1 cellular context compared by ENCODE assay signal in the genomic region with DNA sequence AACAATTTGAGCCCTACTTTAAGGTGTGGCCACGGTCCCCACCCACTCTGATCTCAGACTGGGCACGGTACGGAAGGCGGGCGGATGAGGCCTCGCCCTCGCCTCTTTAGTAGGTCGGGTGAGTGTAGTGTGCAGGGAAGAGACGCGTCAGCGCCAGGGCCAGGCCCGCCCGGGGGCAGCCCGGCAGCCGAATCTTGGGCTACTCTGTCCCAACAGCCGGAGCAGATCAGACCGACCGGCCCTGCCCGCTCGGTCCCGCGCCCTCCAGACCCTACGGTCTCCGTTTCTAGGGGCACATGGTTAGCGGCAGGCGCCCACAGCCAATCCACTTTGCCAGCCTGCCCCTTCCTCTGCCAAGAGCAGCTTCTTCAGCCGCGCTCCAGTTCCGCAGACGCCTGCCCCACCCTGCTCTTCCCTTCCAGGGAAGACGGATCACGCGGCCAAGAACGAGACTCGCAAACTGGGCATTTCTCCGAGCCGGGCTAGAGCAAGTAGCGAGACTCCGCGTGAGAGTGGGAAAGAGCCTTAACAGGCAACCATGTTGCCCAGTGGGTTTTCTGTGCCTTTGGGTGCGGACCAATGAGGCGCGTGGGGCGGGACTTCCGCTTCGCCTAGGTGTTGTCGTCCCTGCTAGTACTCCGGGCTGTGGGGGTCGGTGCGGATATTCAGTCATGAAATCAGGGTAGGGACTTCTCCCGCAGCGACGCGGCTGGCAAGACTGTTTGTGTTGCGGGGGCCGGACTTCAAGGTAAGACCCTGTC.
TF ChIP-seq lines count a peak whose summit lies in the region.

A gene with protein sequence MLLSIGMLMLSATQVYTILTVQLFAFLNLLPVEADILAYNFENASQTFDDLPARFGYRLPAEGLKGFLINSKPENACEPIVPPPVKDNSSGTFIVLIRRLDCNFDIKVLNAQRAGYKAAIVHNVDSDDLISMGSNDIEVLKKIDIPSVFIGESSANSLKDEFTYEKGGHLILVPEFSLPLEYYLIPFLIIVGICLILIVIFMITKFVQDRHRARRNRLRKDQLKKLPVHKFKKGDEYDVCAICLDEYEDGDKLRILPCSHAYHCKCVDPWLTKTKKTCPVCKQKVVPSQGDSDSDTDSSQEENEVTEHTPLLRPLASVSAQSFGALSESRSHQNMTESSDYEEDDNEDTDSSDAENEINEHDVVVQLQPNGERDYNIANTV (plus strand): TSS at position 610 of the 761 bp plus-strand sequence. CDS start 32,812 bp downstream, outside the sequence.

TF ChIP-seq in HepG2, 621 proteins besides CTCF, POLR2A, EP300 and RAD21 (continued from another document):
- TF ChIP-seq TCF7L2 (IDR thresholded peaks at IDR 0.05; ENCODE audit: low read depth, low read length) = no peak
- TF ChIP-seq KLF11 (CRISPR knock-in tag; IDR thresholded peaks at IDR 0.05) = no peak
- no peak for TF ChIP-seq ZNF234 (CRISPR knock-in tag; conservative IDR thresholded peaks at IDR 0.05)
- no peak for TF ChIP-seq HOXA5 (CRISPR knock-in tag; IDR thresholded peaks at IDR 0.05)
- TF ChIP-seq ZNF670 (CRISPR knock-in tag; IDR thresholded peaks at IDR 0.05; ENCODE audit: borderline replicate concordance) = 0 out of 2 replicates have a peak, but pooled peaks have one; percentile 5
- TF ChIP-seq, protein P1, sequence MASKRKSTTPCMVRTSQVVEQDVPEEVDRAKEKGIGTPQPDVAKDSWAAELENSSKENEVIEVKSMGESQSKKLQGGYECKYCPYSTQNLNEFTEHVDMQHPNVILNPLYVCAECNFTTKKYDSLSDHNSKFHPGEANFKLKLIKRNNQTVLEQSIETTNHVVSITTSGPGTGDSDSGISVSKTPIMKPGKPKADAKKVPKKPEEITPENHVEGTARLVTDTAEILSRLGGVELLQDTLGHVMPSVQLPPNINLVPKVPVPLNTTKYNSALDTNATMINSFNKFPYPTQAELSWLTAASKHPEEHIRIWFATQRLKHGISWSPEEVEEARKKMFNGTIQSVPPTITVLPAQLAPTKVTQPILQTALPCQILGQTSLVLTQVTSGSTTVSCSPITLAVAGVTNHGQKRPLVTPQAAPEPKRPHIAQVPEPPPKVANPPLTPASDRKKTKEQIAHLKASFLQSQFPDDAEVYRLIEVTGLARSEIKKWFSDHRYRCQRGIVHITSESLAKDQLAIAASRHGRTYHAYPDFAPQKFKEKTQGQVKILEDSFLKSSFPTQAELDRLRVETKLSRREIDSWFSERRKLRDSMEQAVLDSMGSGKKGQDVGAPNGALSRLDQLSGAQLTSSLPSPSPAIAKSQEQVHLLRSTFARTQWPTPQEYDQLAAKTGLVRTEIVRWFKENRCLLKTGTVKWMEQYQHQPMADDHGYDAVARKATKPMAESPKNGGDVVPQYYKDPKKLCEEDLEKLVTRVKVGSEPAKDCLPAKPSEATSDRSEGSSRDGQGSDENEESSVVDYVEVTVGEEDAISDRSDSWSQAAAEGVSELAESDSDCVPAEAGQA (IDR thresholded peaks at IDR 0.05; ENCODE audit: low read depth) = no peak; the same call in 1 of the 2 replicates
- TF ChIP-seq, protein P1 (CRISPR knock-in tag; IDR thresholded peaks at IDR 0.05; ENCODE audit: borderline replicate concordance) = 0 out of 2 replicates have a peak, but pooled peaks have one; percentile 44
- no peak for TF ChIP-seq ZNF143 (CRISPR knock-in tag; IDR thresholded peaks at IDR 0.05)
- TF ChIP-seq, protein P2, sequence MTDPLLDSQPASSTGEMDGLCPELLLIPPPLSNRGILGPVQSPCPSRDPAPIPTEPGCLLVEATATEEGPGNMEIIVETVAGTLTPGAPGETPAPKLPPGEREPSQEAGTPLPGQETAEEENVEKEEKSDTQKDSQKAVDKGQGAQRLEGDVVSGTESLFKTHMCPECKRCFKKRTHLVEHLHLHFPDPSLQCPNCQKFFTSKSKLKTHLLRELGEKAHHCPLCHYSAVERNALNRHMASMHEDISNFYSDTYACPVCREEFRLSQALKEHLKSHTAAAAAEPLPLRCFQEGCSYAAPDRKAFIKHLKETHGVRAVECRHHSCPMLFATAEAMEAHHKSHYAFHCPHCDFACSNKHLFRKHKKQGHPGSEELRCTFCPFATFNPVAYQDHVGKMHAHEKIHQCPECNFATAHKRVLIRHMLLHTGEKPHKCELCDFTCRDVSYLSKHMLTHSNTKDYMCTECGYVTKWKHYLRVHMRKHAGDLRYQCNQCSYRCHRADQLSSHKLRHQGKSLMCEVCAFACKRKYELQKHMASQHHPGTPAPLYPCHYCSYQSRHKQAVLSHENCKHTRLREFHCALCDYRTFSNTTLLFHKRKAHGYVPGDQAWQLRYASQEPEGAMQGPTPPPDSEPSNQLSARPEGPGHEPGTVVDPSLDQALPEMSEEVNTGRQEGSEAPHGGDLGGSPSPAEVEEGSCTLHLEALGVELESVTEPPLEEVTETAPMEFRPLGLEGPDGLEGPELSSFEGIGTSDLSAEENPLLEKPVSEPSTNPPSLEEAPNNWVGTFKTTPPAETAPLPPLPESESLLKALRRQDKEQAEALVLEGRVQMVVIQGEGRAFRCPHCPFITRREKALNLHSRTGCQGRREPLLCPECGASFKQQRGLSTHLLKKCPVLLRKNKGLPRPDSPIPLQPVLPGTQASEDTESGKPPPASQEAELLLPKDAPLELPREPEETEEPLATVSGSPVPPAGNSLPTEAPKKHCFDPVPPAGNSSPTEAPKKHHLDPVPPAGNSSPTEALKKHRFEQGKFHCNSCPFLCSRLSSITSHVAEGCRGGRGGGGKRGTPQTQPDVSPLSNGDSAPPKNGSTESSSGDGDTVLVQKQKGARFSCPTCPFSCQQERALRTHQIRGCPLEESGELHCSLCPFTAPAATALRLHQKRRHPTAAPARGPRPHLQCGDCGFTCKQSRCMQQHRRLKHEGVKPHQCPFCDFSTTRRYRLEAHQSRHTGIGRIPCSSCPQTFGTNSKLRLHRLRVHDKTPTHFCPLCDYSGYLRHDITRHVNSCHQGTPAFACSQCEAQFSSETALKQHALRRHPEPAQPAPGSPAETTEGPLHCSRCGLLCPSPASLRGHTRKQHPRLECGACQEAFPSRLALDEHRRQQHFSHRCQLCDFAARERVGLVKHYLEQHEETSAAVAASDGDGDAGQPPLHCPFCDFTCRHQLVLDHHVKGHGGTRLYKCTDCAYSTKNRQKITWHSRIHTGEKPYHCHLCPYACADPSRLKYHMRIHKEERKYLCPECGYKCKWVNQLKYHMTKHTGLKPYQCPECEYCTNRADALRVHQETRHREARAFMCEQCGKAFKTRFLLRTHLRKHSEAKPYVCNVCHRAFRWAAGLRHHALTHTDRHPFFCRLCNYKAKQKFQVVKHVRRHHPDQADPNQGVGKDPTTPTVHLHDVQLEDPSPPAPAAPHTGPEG (CRISPR knock-in tag; IDR thresholded peaks at IDR 0.05) = no peak; the same call in 1 of the 2 replicates
- TF ChIP-seq ZNF883 (CRISPR knock-in tag; IDR thresholded peaks at IDR 0.05; ENCODE audit: not compliant biosample characterization) = peak; percentile 78
- TF ChIP-seq ELF3 (CRISPR knock-in tag; IDR thresholded peaks at IDR 0.05) = no peak; the same call in 1 of the 2 replicates
- TF ChIP-seq, protein P3, sequence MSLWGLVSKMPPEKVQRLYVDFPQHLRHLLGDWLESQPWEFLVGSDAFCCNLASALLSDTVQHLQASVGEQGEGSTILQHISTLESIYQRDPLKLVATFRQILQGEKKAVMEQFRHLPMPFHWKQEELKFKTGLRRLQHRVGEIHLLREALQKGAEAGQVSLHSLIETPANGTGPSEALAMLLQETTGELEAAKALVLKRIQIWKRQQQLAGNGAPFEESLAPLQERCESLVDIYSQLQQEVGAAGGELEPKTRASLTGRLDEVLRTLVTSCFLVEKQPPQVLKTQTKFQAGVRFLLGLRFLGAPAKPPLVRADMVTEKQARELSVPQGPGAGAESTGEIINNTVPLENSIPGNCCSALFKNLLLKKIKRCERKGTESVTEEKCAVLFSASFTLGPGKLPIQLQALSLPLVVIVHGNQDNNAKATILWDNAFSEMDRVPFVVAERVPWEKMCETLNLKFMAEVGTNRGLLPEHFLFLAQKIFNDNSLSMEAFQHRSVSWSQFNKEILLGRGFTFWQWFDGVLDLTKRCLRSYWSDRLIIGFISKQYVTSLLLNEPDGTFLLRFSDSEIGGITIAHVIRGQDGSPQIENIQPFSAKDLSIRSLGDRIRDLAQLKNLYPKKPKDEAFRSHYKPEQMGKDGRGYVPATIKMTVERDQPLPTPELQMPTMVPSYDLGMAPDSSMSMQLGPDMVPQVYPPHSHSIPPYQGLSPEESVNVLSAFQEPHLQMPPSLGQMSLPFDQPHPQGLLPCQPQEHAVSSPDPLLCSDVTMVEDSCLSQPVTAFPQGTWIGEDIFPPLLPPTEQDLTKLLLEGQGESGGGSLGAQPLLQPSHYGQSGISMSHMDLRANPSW (CRISPR knock-in tag; IDR thresholded peaks at IDR 0.05; ENCODE audit: borderline replicate concordance) = no peak
- no peak for TF ChIP-seq ZNF660 (CRISPR knock-in tag; IDR thresholded peaks at IDR 0.05; ENCODE audit: borderline replicate concordance, low read depth)
- no peak for TF ChIP-seq ZNF567 (CRISPR knock-in tag; IDR thresholded peaks at IDR 0.05; ENCODE audit: borderline replicate concordance)
- TF ChIP-seq PRMT3 (CRISPR knock-in tag; IDR thresholded peaks at IDR 0.05; ENCODE audit: borderline replicate concordance, low read depth) = no peak
- TF ChIP-seq, protein P4, sequence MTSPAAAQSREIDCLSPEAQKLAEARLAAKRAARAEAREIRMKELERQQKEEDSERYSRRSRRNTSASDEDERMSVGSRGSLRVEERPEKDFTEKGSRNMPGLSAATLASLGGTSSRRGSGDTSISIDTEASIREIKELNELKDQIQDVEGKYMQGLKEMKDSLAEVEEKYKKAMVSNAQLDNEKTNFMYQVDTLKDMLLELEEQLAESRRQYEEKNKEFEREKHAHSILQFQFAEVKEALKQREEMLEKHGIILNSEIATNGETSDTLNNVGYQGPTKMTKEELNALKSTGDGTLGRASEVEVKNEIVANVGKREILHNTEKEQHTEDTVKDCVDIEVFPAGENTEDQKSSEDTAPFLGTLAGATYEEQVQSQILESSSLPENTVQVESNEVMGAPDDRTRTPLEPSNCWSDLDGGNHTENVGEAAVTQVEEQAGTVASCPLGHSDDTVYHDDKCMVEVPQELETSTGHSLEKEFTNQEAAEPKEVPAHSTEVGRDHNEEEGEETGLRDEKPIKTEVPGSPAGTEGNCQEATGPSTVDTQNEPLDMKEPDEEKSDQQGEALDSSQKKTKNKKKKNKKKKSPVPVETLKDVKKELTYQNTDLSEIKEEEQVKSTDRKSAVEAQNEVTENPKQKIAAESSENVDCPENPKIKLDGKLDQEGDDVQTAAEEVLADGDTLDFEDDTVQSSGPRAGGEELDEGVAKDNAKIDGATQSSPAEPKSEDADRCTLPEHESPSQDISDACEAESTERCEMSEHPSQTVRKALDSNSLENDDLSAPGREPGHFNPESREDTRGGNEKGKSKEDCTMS (CRISPR knock-in tag; conservative IDR thresholded peaks at IDR 0.05) = no peak
- no peak for TF ChIP-seq TBL1XR1 (IDR thresholded peaks at IDR 0.05; ENCODE audit: borderline replicate concordance, low read length, partially characterized antibody)
- TF ChIP-seq STAG1 (CRISPR knock-in tag; IDR thresholded peaks at IDR 0.05) = 0 out of 2 replicates have a peak, but pooled peaks have one; percentile 11
- TF ChIP-seq, protein P5, sequence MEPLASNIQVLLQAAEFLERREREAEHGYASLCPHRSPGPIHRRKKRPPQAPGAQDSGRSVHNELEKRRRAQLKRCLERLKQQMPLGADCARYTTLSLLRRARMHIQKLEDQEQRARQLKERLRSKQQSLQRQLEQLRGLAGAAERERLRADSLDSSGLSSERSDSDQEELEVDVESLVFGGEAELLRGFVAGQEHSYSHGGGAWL (CRISPR knock-in tag; IDR thresholded peaks at IDR 0.05) = 0 out of 2 replicates have a peak, but pooled peaks have one; percentile 53
- TF ChIP-seq ZNF337 (CRISPR knock-in tag; IDR thresholded peaks at IDR 0.05; ENCODE audit: borderline replicate concordance, low read depth) = no peak
- no peak for TF ChIP-seq ATF7 (IDR thresholded peaks at IDR 0.05)
- no peak for TF ChIP-seq ATF7 (CRISPR knock-in tag; IDR thresholded peaks at IDR 0.05)
- no peak for TF ChIP-seq SMYD3 (CRISPR knock-in tag; IDR thresholded peaks at IDR 0.05)
- TF ChIP-seq NFYB (CRISPR knock-in tag; IDR thresholded peaks at IDR 0.05) = peak; percentile 100
- no peak for TF ChIP-seq RBM22 (optimal IDR thresholded peaks at IDR 0.05; ENCODE audit: low read length)
- TF ChIP-seq TBX2 (CRISPR knock-in tag; IDR thresholded peaks at IDR 0.05; ENCODE audit: borderline replicate concordance) = peak; percentile 81
- TF ChIP-seq HOXA9 (CRISPR knock-in tag; IDR thresholded peaks at IDR 0.05; ENCODE audit: borderline replicate concordance) = peak; percentile 83; the same call in 1 of the 2 replicates
- TF ChIP-seq MEIS1 (CRISPR knock-in tag; IDR thresholded peaks at IDR 0.05; ENCODE audit: borderline replicate concordance) = no peak
- TF ChIP-seq ZNF543 (CRISPR knock-in tag; IDR thresholded peaks at IDR 0.05) = no peak
- TF ChIP-seq ZNF225 (CRISPR knock-in tag; IDR thresholded peaks at IDR 0.05) = peak; percentile 24; the same call in 1 of the 2 replicates
- no peak; the same call in 1 of the 2 replicates for TF ChIP-seq BORCS8-MEF2B (CRISPR knock-in tag; IDR thresholded peaks at IDR 0.05)
- TF ChIP-seq, protein P6, sequence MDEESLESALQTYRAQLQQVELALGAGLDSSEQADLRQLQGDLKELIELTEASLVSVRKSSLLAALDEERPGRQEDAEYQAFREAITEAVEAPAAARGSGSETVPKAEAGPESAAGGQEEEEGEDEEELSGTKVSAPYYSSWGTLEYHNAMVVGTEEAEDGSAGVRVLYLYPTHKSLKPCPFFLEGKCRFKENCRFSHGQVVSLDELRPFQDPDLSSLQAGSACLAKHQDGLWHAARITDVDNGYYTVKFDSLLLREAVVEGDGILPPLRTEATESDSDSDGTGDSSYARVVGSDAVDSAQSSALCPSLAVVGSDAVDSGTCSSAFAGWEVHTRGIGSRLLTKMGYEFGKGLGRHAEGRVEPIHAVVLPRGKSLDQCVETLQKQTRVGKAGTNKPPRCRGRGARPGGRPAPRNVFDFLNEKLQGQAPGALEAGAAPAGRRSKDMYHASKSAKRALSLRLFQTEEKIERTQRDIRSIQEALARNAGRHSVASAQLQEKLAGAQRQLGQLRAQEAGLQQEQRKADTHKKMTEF (CRISPR knock-in tag; IDR thresholded peaks at IDR 0.05) = peak; percentile 86; the same call in 1 of the 2 replicates
- TF ChIP-seq POGZ (CRISPR knock-in tag; IDR thresholded peaks at IDR 0.05) = peak; percentile 70
- no peak for TF ChIP-seq ZNF253 (CRISPR knock-in tag; IDR thresholded peaks at IDR 0.05; ENCODE audit: borderline replicate concordance)
- TF ChIP-seq HNRNPUL1 (IDR thresholded peaks at IDR 0.05; ENCODE audit: low read depth, low read length) = no peak
TF ChIP-seq in HepG2: peak in this region for 231.
